Comparison of ENCODE assay signal across 8 cellular contexts in the genomic region with DNA sequence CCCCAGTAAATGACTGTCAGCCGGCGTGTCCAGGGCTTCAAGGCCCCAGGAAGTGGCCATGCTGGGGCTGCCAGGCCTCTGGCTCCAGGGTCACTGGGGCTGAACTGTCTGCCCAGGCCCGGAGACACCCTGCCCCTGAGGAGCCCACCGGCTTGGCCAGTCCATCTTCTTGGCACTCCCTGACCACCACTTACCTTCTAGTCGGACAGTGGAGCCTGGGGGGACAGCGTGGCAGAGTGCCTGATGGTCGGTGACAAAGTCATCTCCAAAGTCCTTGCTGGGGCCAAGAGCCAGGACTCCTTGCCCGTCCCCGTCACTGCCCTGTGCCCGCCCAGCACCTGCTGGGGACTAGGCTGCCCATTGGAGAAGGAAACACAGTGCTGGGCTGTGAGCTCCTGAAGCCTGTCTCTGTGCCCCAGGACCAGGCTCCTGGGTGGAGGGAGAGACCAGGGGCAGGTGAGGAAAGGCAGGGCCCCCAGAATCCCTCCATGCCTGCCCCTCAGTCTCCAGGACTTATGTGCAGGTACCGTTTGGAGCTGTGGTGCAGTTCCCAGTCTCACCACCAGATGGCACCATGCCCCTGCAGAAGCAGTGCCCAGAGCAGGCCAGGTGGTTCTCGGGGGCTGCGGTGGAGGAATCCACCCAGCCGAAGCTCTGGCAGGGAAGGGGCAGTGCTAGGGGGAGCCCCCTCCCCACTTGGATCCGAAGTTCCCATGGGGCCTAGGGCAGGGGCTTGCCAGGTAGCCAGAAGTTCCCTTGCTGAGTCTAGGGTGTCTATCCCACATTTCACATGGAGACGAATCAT. TPM values are rescaled to one million over a fixed set of nuclear protein-coding genes. Genes with fewer than 3 reads are reported as not detected.
DNase-seq lines count a peak whose midpoint lies in the region; ATAC-seq and TF ChIP-seq lines count a peak whose summit lies in the region.

No MANE protein-coding gene starts in this region.

- no peak for ATAC-seq in HG02970 (IDR thresholded peaks at IDR 0.05; ENCODE audit: low FRiP score, unreplicated experiment)

- no peaks in the 10 kb centered on the region for H3K27me3 Mint-ChIP-seq in activated CD4-positive, alpha-beta memory T cell treated with anti-CD3 and anti-CD28 coated beads, Interleukin-2, amount 10 ng/mL, durations not matched to agents 7 days and 5 days

- H3K4me1 Mint-ChIP-seq in activated CD4-positive, alpha-beta memory T cell treated with anti-CD3 and anti-CD28 coated beads, Interleukin-2, amount 10 ng/mL, durations not matched to agents 7 days and 5 days, result no peaks in the 10 kb centered on the region

- DNase-seq in AG08395 (ENCODE audit: low spot score) (peak; percentile 73), GM20000 (ENCODE audit: low spot score) (peak; percentile 93), NCI-H748 (lab: John Stamatoyannopoulos, UW; ENCODE audit: unreplicated experiment) (peak; percentile 61), ecto neural progenitor cell (ENCODE audit: low spot score) (peak; percentile 92), lung microvascular endothelial cell (ENCODE audit: low read depth in 2 of 2) (peak; percentile 77 to 89)
- DNase-seq in activated CD4-positive, alpha-beta memory T cell treated with anti-CD3 and anti-CD28 coated beads, Interleukin-2, amount 10 ng/mL, durations not matched to agents 7 days and 5 days, result peak; percentile 86
- DNase-seq in stimulated activated CD8-positive, alpha-beta memory T cell treated with anti-CD3 and anti-CD28 coated beads, Interleukin-12 subunit alpha, Interleukin-12 subunit beta, amount 100 ng/mL, for 24 hours (ENCODE audit: extremely low read depth), result peak; percentile 70

- POLR2A ChIA-PET in activated CD4-positive, alpha-beta memory T cell treated with anti-CD3 and anti-CD28 coated beads, Interleukin-2, amount 10 ng/mL, durations not matched to agents 7 days and 5 days (lab: Charles Lee), result interaction anchor here (0.6 to 1.3 kb wide), 3 partner anchors 82 to 243 kb away, joined by 3 read pairs; no protein-coding TSS in a partner anchor

- H3K9me3 Mint-ChIP-seq in activated CD4-positive, alpha-beta memory T cell treated with anti-CD3 and anti-CD28 coated beads, Interleukin-2, amount 10 ng/mL, durations not matched to agents 7 days and 5 days, result no peaks in the 10 kb centered on the region

- no peaks in the 10 kb centered on the region for H3K36me3 Mint-ChIP-seq in activated CD4-positive, alpha-beta memory T cell treated with anti-CD3 and anti-CD28 coated beads, Interleukin-2, amount 10 ng/mL, durations not matched to agents 7 days and 5 days (ENCODE audit: low read depth)

- no peak overlapping the region for H3K4me3 Mint-ChIP-seq in activated CD4-positive, alpha-beta memory T cell treated with anti-CD3 and anti-CD28 coated beads, Interleukin-2, amount 10 ng/mL, durations not matched to agents 7 days and 5 days

- CTCF ChIA-PET in activated CD4-positive, alpha-beta memory T cell treated with anti-CD3 and anti-CD28 coated beads, Interleukin-2, amount 10 ng/mL, durations not matched to agents 7 days and 5 days (lab: Charles Lee), result interaction anchor here (0.6 to 2.6 kb wide), 9 partner anchors 82 to 774 kb away, joined by 3 to 18 read pairs (median 4); a partner anchor contains a TSS

- H3K27ac Mint-ChIP-seq in activated CD4-positive, alpha-beta memory T cell treated with anti-CD3 and anti-CD28 coated beads, Interleukin-2, amount 10 ng/mL, durations not matched to agents 7 days and 5 days, result no peak overlapping the region

- peak; percentile 98 for TF ChIP-seq CTCF in GM20000 (IDR thresholded peaks at IDR 0.05; ENCODE audit: extremely low read depth, missing control alignments)

RNA-seq across cellular contexts. Expression of a gene that starts 6.0 kb away (rescaled TPM):
- under 1 TPM; 0.33 to 0.76 TPM for total RNA-seq in activated CD4-positive, alpha-beta memory T cell treated with anti-CD3 and anti-CD28 coated beads, Interleukin-2, amount 10 ng/mL, durations not matched to agents 7 days and 5 days
- 3.5 and 3.6 TPM in 2 replicates for total RNA-seq in lung microvascular endothelial cell

RNA-seq across cellular contexts. Expression of a gene that starts 25.2 kb away (rescaled TPM):
- total RNA-seq in activated CD4-positive, alpha-beta memory T cell treated with anti-CD3 and anti-CD28 coated beads, Interleukin-2, amount 10 ng/mL, durations not matched to agents 7 days and 5 days, result 10 to 100 TPM; 44.2 to 48.3 TPM
- 2.8 and 4.2 TPM in 2 replicates for total RNA-seq in lung microvascular endothelial cell

RNA-seq across cellular contexts. Expression of a gene that starts 39.8 kb away (rescaled TPM):
- 10 to 100 TPM; 71.8 to 75.2 TPM for total RNA-seq in activated CD4-positive, alpha-beta memory T cell treated with anti-CD3 and anti-CD28 coated beads, Interleukin-2, amount 10 ng/mL, durations not matched to agents 7 days and 5 days
- 24.0 and 31.0 TPM in 2 replicates for total RNA-seq in lung microvascular endothelial cell

RNA-seq across cellular contexts. Expression of a gene that starts 40.9 kb away (rescaled TPM):
- 100 to 1,000 TPM; 176 to 181 TPM for total RNA-seq in activated CD4-positive, alpha-beta memory T cell treated with anti-CD3 and anti-CD28 coated beads, Interleukin-2, amount 10 ng/mL, durations not matched to agents 7 days and 5 days
- total RNA-seq in lung microvascular endothelial cell, result 99.2 and 108 TPM in 2 replicates
